In genomic region chr3:194633349-194634004, GRCh38 we compare ENCODE assay signal across 1 cellular context.
TF ChIP-seq lines count a peak whose summit lies in the region.

Gene TMEM44 (minus strand): TSS chr3:194633419. CDS start chr3:194633215, 204 bp downstream.

TF ChIP-seq in HepG2, 621 proteins besides CTCF, POLR2A, EP300 and RAD21 (continued from another document and continues in another):
- TF ChIP-seq TFDP2 (CRISPR knock-in tag; IDR thresholded peaks at IDR 0.05) = peak; percentile 71
- TF ChIP-seq STAG1 (CRISPR knock-in tag; IDR thresholded peaks at IDR 0.05) = peak; percentile 52
- no peak for TF ChIP-seq NPAS2 (CRISPR knock-in tag; IDR thresholded peaks at IDR 0.05; ENCODE audit: borderline replicate concordance)
- TF ChIP-seq HNF4A (CRISPR knock-in tag; IDR thresholded peaks at IDR 0.05) = 0 out of 2 replicates have a peak, but pooled peaks have one; percentile 8
- TF ChIP-seq SNAPC2 (CRISPR knock-in tag; IDR thresholded peaks at IDR 0.05) = no peak
- no peak for TF ChIP-seq LRRFIP1 (CRISPR knock-in tag; conservative IDR thresholded peaks at IDR 0.05)
- TF ChIP-seq ARHGAP35 (CRISPR knock-in tag; IDR thresholded peaks at IDR 0.05; ENCODE audit: borderline replicate concordance) = no peak; the same call in 1 of the 2 replicates
- no peak for TF ChIP-seq REST (IDR thresholded peaks at IDR 0.05; ENCODE audit: borderline replicate concordance in 1 of 2, low read depth in 1 of 2, low read length in 2 of 2)
- peak; percentile 61; the same call in 1 of the 2 replicates for TF ChIP-seq ZNF253 (CRISPR knock-in tag; IDR thresholded peaks at IDR 0.05; ENCODE audit: borderline replicate concordance)
- no peak for TF ChIP-seq CC2D1A (CRISPR knock-in tag; IDR thresholded peaks at IDR 0.05)
- TF ChIP-seq SAFB2 (CRISPR knock-in tag; IDR thresholded peaks at IDR 0.05; ENCODE audit: borderline replicate concordance, low read depth) = no peak; the same call in 1 of the 2 replicates
- TF ChIP-seq ZNF597 (CRISPR knock-in tag; IDR thresholded peaks at IDR 0.05) = no peak
- no peak for TF ChIP-seq U2AF2 (IDR thresholded peaks at IDR 0.05; ENCODE audit: low read depth, low read length)
- peak; percentile 42 for TF ChIP-seq RARA (CRISPR knock-in tag; IDR thresholded peaks at IDR 0.05)
- no peak for TF ChIP-seq NCOA1 (CRISPR knock-in tag; IDR thresholded peaks at IDR 0.05)
- TF ChIP-seq KIAA2018 (CRISPR knock-in tag; IDR thresholded peaks at IDR 0.05; ENCODE audit: borderline replicate concordance) = no peak
- no peak for TF ChIP-seq RNF2 (conservative IDR thresholded peaks at IDR 0.05; ENCODE audit: low read depth)
- TF ChIP-seq ZUFSP (CRISPR knock-in tag; IDR thresholded peaks at IDR 0.05; ENCODE audit: borderline replicate concordance) = no peak
- no peak for TF ChIP-seq ZNF567 (CRISPR knock-in tag; IDR thresholded peaks at IDR 0.05; ENCODE audit: borderline replicate concordance)
- no peak for TF ChIP-seq NR3C1 (CRISPR knock-in tag; IDR thresholded peaks at IDR 0.05)
- no peak for TF ChIP-seq PAF1 (CRISPR knock-in tag; IDR thresholded peaks at IDR 0.05)
- TF ChIP-seq HCFC1 (IDR thresholded peaks at IDR 0.05; ENCODE audit: low read depth, low read length) = no peak
- peak; percentile 57 for TF ChIP-seq ZNF18 (CRISPR knock-in tag; IDR thresholded peaks at IDR 0.05; ENCODE audit: insufficient replicate concordance)
- TF ChIP-seq ZKSCAN8 (CRISPR knock-in tag; IDR thresholded peaks at IDR 0.05; ENCODE audit: borderline replicate concordance) = no peak; the same call in 1 of the 2 replicates
- TF ChIP-seq ISL2 (CRISPR knock-in tag; IDR thresholded peaks at IDR 0.05) = no peak
- TF ChIP-seq ZNF292 (CRISPR knock-in tag; IDR thresholded peaks at IDR 0.05; ENCODE audit: borderline replicate concordance, low read depth) = peak; percentile 77
- TF ChIP-seq ZHX1 (CRISPR knock-in tag; IDR thresholded peaks at IDR 0.05; ENCODE audit: low read depth) = peak; percentile 47; the same call in 1 of the 2 replicates
- TF ChIP-seq ETS1 (CRISPR knock-in tag; IDR thresholded peaks at IDR 0.05) = no peak
- TF ChIP-seq YY1 (IDR thresholded peaks at IDR 0.05; ENCODE audit: insufficient read depth, insufficient replicate concordance, low read depth, low read length) = peak; percentile 74
